ENCODE assay signal across 18 cellular contexts in the genomic region with DNA sequence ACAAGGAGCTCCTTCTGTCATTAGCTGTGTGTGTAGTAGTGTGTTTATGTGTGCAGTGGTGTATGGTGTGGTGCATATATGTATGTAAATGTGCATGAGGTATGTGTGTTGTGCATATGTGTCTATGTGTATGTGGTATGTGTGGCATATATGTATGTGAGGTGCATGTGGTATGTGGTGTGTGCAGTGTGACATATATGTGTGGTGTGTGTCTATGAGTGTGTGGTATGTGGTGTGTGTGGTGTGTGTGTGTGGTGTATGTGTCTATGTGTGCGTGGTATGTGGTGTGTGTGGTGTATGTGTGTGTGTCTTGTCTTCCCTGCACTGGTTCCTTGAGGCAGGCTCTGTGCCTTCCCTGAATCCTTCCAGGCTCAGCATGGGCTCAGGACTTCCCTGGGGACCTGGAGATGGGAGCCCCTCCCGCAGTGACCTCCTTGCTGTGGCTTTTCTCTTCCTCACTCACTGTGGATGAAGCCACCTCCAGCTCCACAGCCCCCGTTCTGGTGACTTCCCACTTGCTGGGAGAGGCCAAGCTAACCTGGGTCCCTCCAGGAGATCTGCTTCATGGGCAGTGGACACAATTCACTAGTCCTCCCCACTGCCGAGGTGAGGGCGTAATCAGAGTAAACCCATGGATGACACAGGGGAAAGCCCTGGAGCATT.
DNase-seq lines count a peak whose midpoint lies in the region; ATAC-seq and TF ChIP-seq lines count a peak whose summit lies in the region.
"Had no signal": no experiment of that assay in that cellular context is flagged by ENCODE, and none has a peak within 500 bp of the region (broad histone marks: within the 10 kb centered on the region; RNA-seq: fewer than 3 reads in every experiment).

No MANE protein-coding gene starts in this region.

- peaks cover 0 to 3% (median 0%) of the 10 kb centered on the region in 3 experiments for H3K27me3 ChIP-seq in neuronal stem cell (ENCODE audit: control insufficient read depth in 3 of 3, insufficient read depth in 3 of 3, low read depth in 1 of 3, low read length in 3 of 3)

- intact Hi-C loops in natural killer cell (cut with micrococcal nuclease): no loop called here

- no peak overlapping the region for H2AK5ac ChIP-seq in neuronal stem cell (ENCODE audit: low read depth, low read length)

- H3K27ac Mint-ChIP-seq in natural killer cell treated with Interleukin-12 subunit alpha and Interleukin-12 subunit beta and Interleukin-15 and Interleukin-18, amount 100 ng/mL, for 72 hours: no peak overlapping the region
- H3K27ac Mint-ChIP-seq in natural killer cell (no peak overlapping the region), T-helper 17 cell (no peak overlapping the region)

- no peak overlapping the region for H3K4me2 ChIP-seq in neuronal stem cell (ENCODE audit: insufficient read depth, low read length, poor library complexity, severe bottlenecking)

- H3K79me1 ChIP-seq in neuronal stem cell (ENCODE audit: low read depth, low read length): no peaks in the 10 kb centered on the region

- H3K4me1 ChIP-seq in neuronal stem cell (ENCODE audit: control insufficient read depth in 2 of 2, insufficient read depth in 1 of 2, low read depth in 1 of 2, low read length in 2 of 2): peaks cover 0 to 2% of the 10 kb centered on the region in 2 donors

- no peak overlapping the region for H3K27ac ChIP-seq in neuronal stem cell (replicated peaks; ENCODE audit: low read length)

- H3K4me1 Mint-ChIP-seq in natural killer cell treated with Interleukin-12 subunit alpha and Interleukin-12 subunit beta and Interleukin-15 and Interleukin-18, amount 100 ng/mL, for 72 hours (ENCODE audit: low read depth in 2 of 2): no peaks in the 10 kb centered on the region
- H3K4me1 Mint-ChIP-seq in natural killer cell (no peaks in the 10 kb centered on the region), T-helper 17 cell (peaks cover 38% of the 10 kb centered on the region)
- peaks cover 23% of the 10 kb centered on the region for H3K4me1 Mint-ChIP-seq in activated T-cell treated with anti-CD3 and anti-CD28 coated beads, Interleukin-2, amount 50 U/mL, for 4 hours (ENCODE audit: low read depth)

- H3K4me3 ChIP-seq in neuronal stem cell (ENCODE audit: low read length in 2 of 2): peak overlapping the region in 1 of 2 donors; percentile 48

- no peak overlapping the region for H2BK5ac ChIP-seq in neuronal stem cell (ENCODE audit: low read length)

- H2BK120ac ChIP-seq in neuronal stem cell (ENCODE audit: low read depth, low read length): no peak overlapping the region

- H2AFZ ChIP-seq in neuronal stem cell (ENCODE audit: low read length): no peak overlapping the region

- H3K36me3 Mint-ChIP-seq in natural killer cell treated with Interleukin-12 subunit alpha and Interleukin-12 subunit beta and Interleukin-15 and Interleukin-18, amount 100 ng/mL, for 72 hours: no peaks in the 10 kb centered on the region
- no peaks in the 10 kb centered on the region for H3K36me3 Mint-ChIP-seq in natural killer cell
- H3K36me3 Mint-ChIP-seq in T-helper 17 cell (ENCODE audit: low read depth): peaks cover 5% of the 10 kb centered on the region
- no peaks in the 10 kb centered on the region for H3K36me3 Mint-ChIP-seq in activated T-cell treated with anti-CD3 and anti-CD28 coated beads, Interleukin-2, amount 50 U/mL, for 4 hours (ENCODE audit: insufficient read depth)

- no CpG with 5 or more reads among the region's 5 CpGs for WGBS in neuronal stem cell (ENCODE audit: extremely low coverage in 2 of 2, insufficient read length in 2 of 2, insufficient replicate concordance in 1 of 2), 2 donors

- peak overlapping the region; percentile 85 for H3K4ac ChIP-seq in neuronal stem cell (ENCODE audit: low read length)

- H3K23ac ChIP-seq in neuronal stem cell (ENCODE audit: low read depth, low read length, poor library complexity): no peak overlapping the region

- H3K9me3 ChIP-seq in T-helper 17 cell (ENCODE audit: control insufficient read depth, low read length, poor library complexity, severe bottlenecking) (no peaks in the 10 kb centered on the region), neuronal stem cell (replicated peaks in 1 of 2; ENCODE audit: control insufficient read depth in 2 of 2, insufficient read depth in 1 of 2, low read depth in 1 of 2, low read length in 2 of 2) (peaks cover 0 to 2% of the 10 kb centered on the region in 2 donors)

- TF ChIP-seq CTCF in natural killer cell (IDR thresholded peaks at IDR 0.05): no peak

- peak overlapping the region; percentile 4 for H2BK15ac ChIP-seq in neuronal stem cell (ENCODE audit: low read length)

- H4K8ac ChIP-seq in neuronal stem cell (ENCODE audit: low read depth, low read length): no peak overlapping the region

- no peaks in the 10 kb centered on the region for H3K9me3 Mint-ChIP-seq in natural killer cell treated with Interleukin-12 subunit alpha and Interleukin-12 subunit beta and Interleukin-15 and Interleukin-18, amount 100 ng/mL, for 72 hours
- H3K9me3 Mint-ChIP-seq in natural killer cell: no peaks in the 10 kb centered on the region
- no peaks in the 10 kb centered on the region for H3K9me3 Mint-ChIP-seq in activated T-cell treated with anti-CD3 and anti-CD28 coated beads, Interleukin-2, amount 50 U/mL, for 4 hours

- H3K4me3 Mint-ChIP-seq in natural killer cell treated with Interleukin-12 subunit alpha and Interleukin-12 subunit beta and Interleukin-15 and Interleukin-18, amount 100 ng/mL, for 72 hours: no peak overlapping the region
- H3K4me3 Mint-ChIP-seq in natural killer cell (no peak overlapping the region), T-helper 17 cell (peak overlapping the region; percentile 15)
- H3K4me3 Mint-ChIP-seq in activated T-cell treated with anti-CD3 and anti-CD28 coated beads, Interleukin-2, amount 50 U/mL, for 4 hours: no peak overlapping the region

- peaks cover 12 to 27% of the 10 kb centered on the region in 2 donors for H3K27me3 Mint-ChIP-seq in natural killer cell treated with Interleukin-12 subunit alpha and Interleukin-12 subunit beta and Interleukin-15 and Interleukin-18, amount 100 ng/mL, for 72 hours
- H3K27me3 Mint-ChIP-seq in natural killer cell (ENCODE audit: low read depth in 2 of 2) (peaks cover 7 to 12% of the 10 kb centered on the region in 2 donors), T-helper 17 cell (peaks cover 5% of the 10 kb centered on the region)
- H3K27me3 Mint-ChIP-seq in activated T-cell treated with anti-CD3 and anti-CD28 coated beads, Interleukin-2, amount 50 U/mL, for 4 hours (ENCODE audit: low read depth): peaks cover 8% of the 10 kb centered on the region

- ATAC-seq in natural killer cell treated with Interleukin-12 subunit alpha and Interleukin-12 subunit beta and Interleukin-15 and Interleukin-18, amount 100 ng/mL, for 72 hours: peak; percentile 26 to 32
- ATAC-seq in natural killer cell: no peak
- ATAC-seq in T-helper 17 cell: no peak
- ATAC-seq in activated T-cell treated with anti-CD3 and anti-CD28 coated beads, Interleukin-2, amount 50 U/mL, for 4 hours: no peak
- no peak for ATAC-seq in SK-N-SH treated with all-trans-retinoic acid at 6 μM for 48 hours
- ATAC-seq: Right ventricle myocardium inferior had no signal

- peak overlapping the region; percentile 64 for H3K14ac ChIP-seq in neuronal stem cell (ENCODE audit: low read length)

- no peak overlapping the region for H2BK12ac ChIP-seq in neuronal stem cell (ENCODE audit: low read length)

- H3K36me3 ChIP-seq in neuronal stem cell (replicated peaks in 1 of 2; ENCODE audit: control insufficient read depth in 2 of 2, insufficient read depth in 2 of 2, low read length in 2 of 2): peaks cover 0 to 3% of the 10 kb centered on the region in 2 donors

- peak overlapping the region; percentile 82 for H4K91ac ChIP-seq in neuronal stem cell (ENCODE audit: low read depth, low read length, poor library complexity)

- H3K18ac ChIP-seq in neuronal stem cell (ENCODE audit: low read length): no peak overlapping the region

- H3K9ac ChIP-seq in neuronal stem cell (ENCODE audit: low read depth, low read length, poor library complexity): peak overlapping the region; percentile 50

- no peak for DNase-seq in natural killer cell treated with Interleukin-12 subunit alpha and Interleukin-12 subunit beta and Interleukin-15 and Interleukin-18, amount 100 ng/mL, for 72 hours (ENCODE audit: low spot score)
- DNase-seq in natural killer cell (no peak), T-helper 17 cell (no peak), neuronal stem cell (ENCODE audit: low spot score) (no peak), A172 (ENCODE audit: low spot score) (no peak)
- DNase-seq in activated T-cell treated with anti-CD3 and anti-CD28 coated beads, Interleukin-2, amount 50 U/mL, for 4 hours: no peak
- DNase-seq: ACHN, C1 segment of cervical spinal cord, HCEC 1CT, KBM-7, NCI-H1105, NCI-H187, NCI-H2107, NCI-H2227 treated with DMSO at 0.1 percent for 48 hours, NCI-H510A treated with DMSO at 0.1 percent for 48 hours, NCI-H774 had no signal

TF ChIP-seq in SK-N-SH treated with all-trans-retinoic acid at 6 μM for 48 hours, 23 proteins besides CTCF, POLR2A, EP300 and RAD21:
- TF ChIP-seq ZFP30 (CRISPR knock-in tag; IDR thresholded peaks at IDR 0.05) (no peak), ZNF70 (CRISPR knock-in tag; IDR thresholded peaks at IDR 0.05) (no peak), ZNF8 (CRISPR knock-in tag; IDR thresholded peaks at IDR 0.05) (no peak), CSDC2 (CRISPR knock-in tag; IDR thresholded peaks at IDR 0.05) (no peak)
- TF ChIP-seq, protein P1, sequence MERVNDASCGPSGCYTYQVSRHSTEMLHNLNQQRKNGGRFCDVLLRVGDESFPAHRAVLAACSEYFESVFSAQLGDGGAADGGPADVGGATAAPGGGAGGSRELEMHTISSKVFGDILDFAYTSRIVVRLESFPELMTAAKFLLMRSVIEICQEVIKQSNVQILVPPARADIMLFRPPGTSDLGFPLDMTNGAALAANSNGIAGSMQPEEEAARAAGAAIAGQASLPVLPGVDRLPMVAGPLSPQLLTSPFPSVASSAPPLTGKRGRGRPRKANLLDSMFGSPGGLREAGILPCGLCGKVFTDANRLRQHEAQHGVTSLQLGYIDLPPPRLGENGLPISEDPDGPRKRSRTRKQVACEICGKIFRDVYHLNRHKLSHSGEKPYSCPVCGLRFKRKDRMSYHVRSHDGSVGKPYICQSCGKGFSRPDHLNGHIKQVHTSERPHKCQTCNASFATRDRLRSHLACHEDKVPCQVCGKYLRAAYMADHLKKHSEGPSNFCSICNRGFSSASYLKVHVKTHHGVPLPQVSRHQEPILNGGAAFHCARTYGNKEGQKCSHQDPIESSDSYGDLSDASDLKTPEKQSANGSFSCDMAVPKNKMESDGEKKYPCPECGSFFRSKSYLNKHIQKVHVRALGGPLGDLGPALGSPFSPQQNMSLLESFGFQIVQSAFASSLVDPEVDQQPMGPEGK (CRISPR knock-in tag; IDR thresholded peaks at IDR 0.05; ENCODE audit: borderline replicate concordance): no peak

Comparison
In these comparisons a context has a peak if more than half of its experiments do, and no peak if none do; other contexts are left out.
1. ATAC-seq: peak in natural killer cell treated with Interleukin-12 subunit alpha and Interleukin-12 subunit beta and Interleukin-15 and Interleukin-18, amount 100 ng/mL, for 72 hours (2 of 2); none in natural killer cell (0 of 3), T-helper 17 cell (single experiment), activated T-cell treated with anti-CD3 and anti-CD28 coated beads, Interleukin-2, amount 50 U/mL, for 4 hours (0 of 2) and SK-N-SH treated with all-trans-retinoic acid at 6 μM for 48 hours (single experiment).